ENCODE assay signal across 9 cellular contexts in the genomic region with DNA sequence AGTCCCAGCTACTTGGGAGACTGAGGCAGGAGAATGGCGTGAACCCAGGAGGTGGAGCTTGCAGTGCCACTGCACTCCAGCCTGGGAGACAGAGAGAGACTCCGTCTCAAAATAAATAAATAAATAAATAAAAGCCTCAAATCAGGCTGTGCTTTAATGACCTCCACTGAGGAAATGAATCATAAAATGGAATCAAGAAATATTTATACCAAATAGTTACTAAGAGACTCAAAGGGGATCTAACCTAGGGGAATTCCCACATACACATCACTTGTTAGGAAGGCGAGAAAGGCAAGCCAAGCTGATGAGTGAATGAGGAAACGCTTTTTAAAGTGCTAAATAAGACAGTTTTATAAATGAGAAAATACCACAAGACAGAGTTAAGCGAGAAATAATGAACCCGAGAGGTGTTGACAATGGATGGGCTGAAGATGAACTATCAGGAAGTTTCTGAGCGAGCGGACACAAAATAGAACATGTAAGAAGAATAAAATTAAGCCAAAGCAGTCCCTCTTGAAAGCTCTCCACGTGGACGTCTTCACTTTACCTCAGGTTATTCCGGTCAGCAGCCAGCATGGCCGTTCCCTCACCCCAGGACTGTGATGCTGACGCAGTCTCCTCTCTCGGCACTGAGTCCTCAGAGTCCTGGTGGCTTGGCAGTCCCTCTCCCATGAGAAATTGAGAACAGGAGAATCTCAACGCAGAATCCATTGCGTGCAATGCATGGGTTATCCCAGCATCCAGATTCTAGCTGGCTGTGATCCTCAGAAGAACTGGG. TPM values are rescaled to one million over a fixed set of nuclear protein-coding genes. Genes with fewer than 3 reads are reported as not detected.
DNase-seq lines count a peak whose midpoint lies in the region; ATAC-seq and TF ChIP-seq lines count a peak whose summit lies in the region.
"Had no signal": no experiment of that assay in that cellular context is flagged by ENCODE, and none has a peak within 500 bp of the region (broad histone marks: within the 10 kb centered on the region; RNA-seq: fewer than 3 reads in every experiment).

No MANE protein-coding gene starts in this region.

- no peaks in the 10 kb centered on the region for H3K27me3 ChIP-seq in BLaER1
- H3K27me3 ChIP-seq in psoas muscle (ENCODE audit: insufficient read depth in 3 of 3, low read length in 2 of 3), result peaks cover 0 to 22% (median 9%) of the 10 kb centered on the region in 3 donors
- H3K27me3 ChIP-seq in WERI-Rb-1 (ENCODE audit: insufficient read depth, low read depth, severe bottlenecking), result no peaks in the 10 kb centered on the region

- peak overlapping the region; percentile 89 for H3K4me2 ChIP-seq in BLaER1

- ATAC-seq in psoas muscle, result peak; percentile 36 to 61 (median 58)

- DNase-seq in foreskin melanocyte (peak; percentile 37), psoas muscle (peak in 1 of 2 donors; percentile 10), WERI-Rb-1 (no peak), NCI-H2227 treated with DMSO at 0.1 percent for 48 hours (lab: John Stamatoyannopoulos, UW) (no peak), anterior cingulate cortex (lab: John Stamatoyannopoulos, UW) (no peak), NCI-H82 (lab: John Stamatoyannopoulos, UW) (no peak)
- DNase-seq: NCI-H748 treated with DMSO at 0.1 percent for 48 hours had no signal

- intact Hi-C loops in psoas muscle (cut with DNase I), result no loop called here

- H3K36me3 ChIP-seq in BLaER1 (peaks cover 22% of the 10 kb centered on the region), psoas muscle (ENCODE audit: insufficient read depth in 1 of 2, low read depth in 1 of 2) (no peaks in the 10 kb centered on the region), WERI-Rb-1 (no peaks in the 10 kb centered on the region)

- peak overlapping the region; percentile 32; the same call in 1 of the 2 replicates for H3K9ac ChIP-seq in BLaER1

- H4K20me1 ChIP-seq in BLaER1, result peaks cover 82% of the 10 kb centered on the region

- 31 to 49% (median 36%) methylated on average over 16 of the region's 16 CpGs for WGBS in psoas muscle, 3 donors

- TF ChIP-seq CTCF in WI38 (IDR thresholded peaks at IDR 0.05; ENCODE audit: low read depth, low read length) (no peak), psoas muscle (IDR thresholded peaks at IDR 0.05) (no peak), WERI-Rb-1 (IDR thresholded peaks at IDR 0.05; ENCODE audit: low read depth, low read length) (no peak)

- peaks cover 71% of the 10 kb centered on the region for H3K4me1 ChIP-seq in BLaER1
- peaks cover 7% of the 10 kb centered on the region for H3K4me1 ChIP-seq in psoas muscle

- H3K27ac ChIP-seq in BLaER1 (peak overlapping the region; percentile 56), psoas muscle (peak overlapping the region; percentile 73), WERI-Rb-1 (no peak overlapping the region)

- H3K4me3 ChIP-seq in BLaER1 (peak overlapping the region; percentile 52; the same call in 1 of the 2 replicates), WI38 (ENCODE audit: low read depth, low read length) (peak overlapping the region; percentile 38), psoas muscle (no peak overlapping the region), WERI-Rb-1 (ENCODE audit: low read depth, low read length) (no peak overlapping the region)

- H3K9me3 ChIP-seq in BLaER1 (peaks cover 4% of the 10 kb centered on the region; the same call in 1 of the 2 replicates), psoas muscle (no peaks in the 10 kb centered on the region), WERI-Rb-1 (ENCODE audit: severe bottlenecking) (peaks cover 2% of the 10 kb centered on the region)

RNA-seq across cellular contexts. Expression of gene PXDN, which starts 22.4 kb away (rescaled TPM):
- total RNA-seq in psoas muscle, result 10 to 100 TPM in 3 of 4 donors, 1 to 10 TPM in 1; 8.5 to 15.4 (median 12.6) TPM
- polyA plus RNA-seq in psoas muscle, result 1 to 10 TPM; 4.1 to 9.4 (median 4.8) TPM

Comparison
In these comparisons a context has a peak if more than half of its experiments do, and no peak if none do; other contexts are left out.
1. H3K4me3 ChIP-seq: peak in BLaER1 (single experiment) and WI38 (single experiment); none in psoas muscle (single experiment) and WERI-Rb-1 (single experiment).